In the genomic region with DNA sequence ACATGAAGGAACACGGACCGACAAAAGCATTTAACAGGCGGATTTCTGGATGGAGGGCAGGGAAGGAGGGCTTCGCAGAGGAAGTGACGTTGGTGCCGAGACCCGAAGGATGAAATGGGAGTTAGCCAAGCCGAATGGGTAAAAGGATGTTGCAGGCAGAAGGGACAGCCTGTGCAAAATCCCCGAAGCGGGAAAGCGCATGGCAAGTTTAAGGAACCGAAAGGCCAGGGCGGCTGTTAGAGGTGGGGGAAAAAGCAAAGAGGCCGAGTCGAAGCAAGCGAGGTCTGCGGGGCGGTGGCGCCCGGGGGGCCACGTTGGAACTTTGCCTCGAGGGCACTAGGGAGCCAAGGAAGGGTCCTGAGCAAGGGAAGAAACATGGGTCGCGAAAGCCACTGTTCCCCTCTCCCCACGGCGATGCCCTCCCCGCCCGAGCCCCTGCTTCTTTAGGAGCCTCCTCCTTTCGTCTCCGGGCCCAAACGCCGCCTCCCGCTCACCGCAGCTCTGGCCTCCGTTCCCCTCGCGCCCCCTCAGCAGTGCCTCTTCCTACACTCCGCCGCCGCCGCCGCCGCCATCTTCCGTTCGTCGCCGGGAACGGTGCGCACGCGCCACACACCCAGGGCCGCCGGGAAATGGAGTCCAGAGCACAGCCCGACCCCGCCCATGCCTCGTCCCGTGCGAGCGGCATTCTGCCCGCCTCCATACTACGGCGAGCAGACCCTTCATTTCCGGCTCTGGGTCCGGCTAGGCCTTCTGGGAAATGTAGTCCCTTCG, we compare ENCODE assay signal across 1 cellular context.
TF ChIP-seq lines count a peak whose summit lies in the region.

Gene SYMPK, minus strand, starts transcription at position 584 of the 771 bp plus-strand sequence. CDS start 8,652 bp downstream, outside the sequence.

TF ChIP-seq in HepG2, 621 proteins besides CTCF, POLR2A, EP300 and RAD21 (continued from another document):
- TF ChIP-seq USF2 (IDR thresholded peaks at IDR 0.05; ENCODE audit: low read depth, low read length) (no peak), USF2 (CRISPR knock-in tag; IDR thresholded peaks at IDR 0.05; ENCODE audit: borderline replicate concordance) (no peak; the same call in 1 of the 2 replicates), ZNF75D (CRISPR knock-in tag; IDR thresholded peaks at IDR 0.05; ENCODE audit: borderline replicate concordance) (no peak), TBP (CRISPR knock-in tag; IDR thresholded peaks at IDR 0.05) (no peak), ZNF30 (CRISPR knock-in tag; IDR thresholded peaks at IDR 0.05) (no peak), JUND (CRISPR knock-in tag; IDR thresholded peaks at IDR 0.05) (no peak), ZFP37 (CRISPR knock-in tag; IDR thresholded peaks at IDR 0.05; ENCODE audit: borderline replicate concordance) (no peak), ZNF660 (CRISPR knock-in tag; IDR thresholded peaks at IDR 0.05; ENCODE audit: borderline replicate concordance, low read depth) (no peak), NRL (CRISPR knock-in tag; IDR thresholded peaks at IDR 0.05; ENCODE audit: borderline replicate concordance) (peak; percentile 23), ZNF205 (CRISPR knock-in tag; IDR thresholded peaks at IDR 0.05) (peak; percentile 89), FOXK2 (IDR thresholded peaks at IDR 0.05) (no peak), AGO2 (optimal IDR thresholded peaks at IDR 0.05; ENCODE audit: low read depth, low read length) (peak; percentile 60), HMGXB3 (CRISPR knock-in tag; IDR thresholded peaks at IDR 0.05; ENCODE audit: borderline replicate concordance) (peak; percentile 69; the same call in 1 of the 2 replicates)
- TF ChIP-seq, protein P1, sequence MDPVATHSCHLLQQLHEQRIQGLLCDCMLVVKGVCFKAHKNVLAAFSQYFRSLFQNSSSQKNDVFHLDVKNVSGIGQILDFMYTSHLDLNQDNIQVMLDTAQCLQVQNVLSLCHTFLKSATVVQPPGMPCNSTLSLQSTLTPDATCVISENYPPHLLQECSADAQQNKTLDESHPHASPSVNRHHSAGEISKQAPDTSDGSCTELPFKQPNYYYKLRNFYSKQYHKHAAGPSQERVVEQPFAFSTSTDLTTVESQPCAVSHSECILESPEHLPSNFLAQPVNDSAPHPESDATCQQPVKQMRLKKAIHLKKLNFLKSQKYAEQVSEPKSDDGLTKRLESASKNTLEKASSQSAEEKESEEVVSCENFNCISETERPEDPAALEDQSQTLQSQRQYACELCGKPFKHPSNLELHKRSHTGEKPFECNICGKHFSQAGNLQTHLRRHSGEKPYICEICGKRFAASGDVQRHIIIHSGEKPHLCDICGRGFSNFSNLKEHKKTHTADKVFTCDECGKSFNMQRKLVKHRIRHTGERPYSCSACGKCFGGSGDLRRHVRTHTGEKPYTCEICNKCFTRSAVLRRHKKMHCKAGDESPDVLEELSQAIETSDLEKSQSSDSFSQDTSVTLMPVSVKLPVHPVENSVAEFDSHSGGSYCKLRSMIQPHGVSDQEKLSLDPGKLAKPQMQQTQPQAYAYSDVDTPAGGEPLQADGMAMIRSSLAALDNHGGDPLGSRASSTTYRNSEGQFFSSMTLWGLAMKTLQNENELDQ (CRISPR knock-in tag; IDR thresholded peaks at IDR 0.05; ENCODE audit: borderline replicate concordance): no peak
